In genomic region chr5:180334176-180334575, GRCh38 we compare ENCODE assay signal across 1 cellular context.
TF ChIP-seq lines count a peak whose summit lies in the region.

No MANE protein-coding gene starts in this region.

TF ChIP-seq in GM23338, 12 proteins besides CTCF, POLR2A, EP300 and RAD21:
- TF ChIP-seq REST (IDR thresholded peaks at IDR 0.05; ENCODE audit: unreplicated experiment) (no peak), POLR2AphosphoS5 (IDR thresholded peaks at IDR 0.05; ENCODE audit: low read depth) (no peak), ZNF462 (CRISPR knock-in tag; IDR thresholded peaks at IDR 0.05) (no peak), NANOG (IDR thresholded peaks at IDR 0.05; ENCODE audit: borderline replicate concordance) (no peak)
